Comparison of ENCODE assay signal across 19 cellular contexts in genomic region chr10:43710772-43711471, GRCh38.
"Had no signal": no experiment of that assay in that cellular context is flagged by ENCODE, and none has a peak within 500 bp of the region (broad histone marks: within the 10 kb centered on the region; RNA-seq: fewer than 3 reads in every experiment).

No MANE protein-coding gene starts in this region.

- DNase-seq: IMR-90, Karpas-422, KG1, MG63, NCI-H1092, NCI-H1105 treated with DMSO at 0.1 percent for 48 hours, NCI-H1417 treated with DMSO at 0.1 percent for 48 hours, NCI-H1694 treated with DMSO at 0.1 percent for 48 hours, NCI-H1930, NCI-H2081, NCI-H2107, NCI-H2227 treated with DMSO at 0.1 percent for 48 hours, NCI-H524, NCI-H526 treated with DMSO at 0.1 percent for 48 hours, NCI-H748 treated with DMSO at 0.1 percent for 48 hours, Right ventricle myocardium superior, RPMI8226, SIG-M5 had no signal

- ATAC-seq: HepG2 had no signal
